Comparison of ENCODE assay signal across 14 cellular contexts in genomic region chr18:48217306-48218250, GRCh38.
DNase-seq lines count a peak whose midpoint lies in the region; ATAC-seq lines count a peak whose summit lies in the region.
"Had no signal": no experiment of that assay in that cellular context is flagged by ENCODE, and none has a peak within 500 bp of the region (broad histone marks: within the 10 kb centered on the region; RNA-seq: fewer than 3 reads in every experiment).

No MANE protein-coding gene starts in this region.

- H3K9me3 Mint-ChIP-seq in T-helper 2 cell treated with Interferon-gamma antibody and Interleukin-4, amounts not matched to agents 5 μg/mL and 100 μg/mL, for 36 hours, result no peaks in the 10 kb centered on the region

- peak; percentile 6 for ATAC-seq in T-helper 17 cell
- ATAC-seq in left cardiac atrium, result peak; percentile 25 to 37
- peak; percentile 21 for ATAC-seq in sciatic nerve

- intact Hi-C loops in left cardiac atrium (cut with DNase I) (no loop called here), sciatic nerve (cut with DNase I) (no loop called here)

- H3K27me3 Mint-ChIP-seq in T-helper 17 cell, result peaks cover 7% of the 10 kb centered on the region
- peaks cover 17% of the 10 kb centered on the region for H3K27me3 Mint-ChIP-seq in T-helper 2 cell treated with Interferon-gamma antibody and Interleukin-4, amounts not matched to agents 5 μg/mL and 100 μg/mL, for 36 hours (ENCODE audit: low read depth)

- DNase-seq in DMS79 treated with DMSO at 0.1 percent for 48 hours (lab: John Stamatoyannopoulos, UW) (peak; percentile 89), DMS79 (lab: John Stamatoyannopoulos, UW) (no peak), T-helper 17 cell (no peak), left cardiac atrium (no peak), sciatic nerve (ENCODE audit: low spot score) (no peak), MV-4-11 (lab: John Stamatoyannopoulos, UW) (no peak), OCI-M1 (lab: John Stamatoyannopoulos, UW) (no peak)
- no peak for DNase-seq in T-helper 2 cell treated with Interferon-gamma antibody and Interleukin-4, amounts not matched to agents 5 μg/mL and 100 μg/mL, for 36 hours (ENCODE audit: low spot score)
- DNase-seq: 8988T, HCEC 1CT, NCI-H1436 treated with DMSO at 0.1 percent for 48 hours, NCI-H526 treated with DMSO at 0.1 percent for 48 hours, PC-9 had no signal

- H3K4me3 Mint-ChIP-seq in T-helper 17 cell, result no peak overlapping the region
- H3K4me3 Mint-ChIP-seq in T-helper 2 cell treated with Interferon-gamma antibody and Interleukin-4, amounts not matched to agents 5 μg/mL and 100 μg/mL, for 36 hours, result no peak overlapping the region

- H3K27ac Mint-ChIP-seq in T-helper 17 cell, result no peak overlapping the region
- H3K27ac Mint-ChIP-seq in T-helper 2 cell treated with Interferon-gamma antibody and Interleukin-4, amounts not matched to agents 5 μg/mL and 100 μg/mL, for 36 hours, result no peak overlapping the region

- H3K36me3 Mint-ChIP-seq in T-helper 17 cell (ENCODE audit: low read depth), result no peaks in the 10 kb centered on the region
- H3K36me3 Mint-ChIP-seq in T-helper 2 cell treated with Interferon-gamma antibody and Interleukin-4, amounts not matched to agents 5 μg/mL and 100 μg/mL, for 36 hours (ENCODE audit: low read depth), result no peaks in the 10 kb centered on the region

- H3K9me3 ChIP-seq in T-helper 17 cell (ENCODE audit: control insufficient read depth, low read length, poor library complexity, severe bottlenecking), result no peaks in the 10 kb centered on the region
- H3K9me3 ChIP-seq: BLaER1 had no signal

- H3K4me1 Mint-ChIP-seq in T-helper 17 cell, result peaks cover 4% of the 10 kb centered on the region
- no peaks in the 10 kb centered on the region for H3K4me1 Mint-ChIP-seq in T-helper 2 cell treated with Interferon-gamma antibody and Interleukin-4, amounts not matched to agents 5 μg/mL and 100 μg/mL, for 36 hours (ENCODE audit: low read depth)
